ENCODE assay signal across 2 cellular contexts in the genomic region with DNA sequence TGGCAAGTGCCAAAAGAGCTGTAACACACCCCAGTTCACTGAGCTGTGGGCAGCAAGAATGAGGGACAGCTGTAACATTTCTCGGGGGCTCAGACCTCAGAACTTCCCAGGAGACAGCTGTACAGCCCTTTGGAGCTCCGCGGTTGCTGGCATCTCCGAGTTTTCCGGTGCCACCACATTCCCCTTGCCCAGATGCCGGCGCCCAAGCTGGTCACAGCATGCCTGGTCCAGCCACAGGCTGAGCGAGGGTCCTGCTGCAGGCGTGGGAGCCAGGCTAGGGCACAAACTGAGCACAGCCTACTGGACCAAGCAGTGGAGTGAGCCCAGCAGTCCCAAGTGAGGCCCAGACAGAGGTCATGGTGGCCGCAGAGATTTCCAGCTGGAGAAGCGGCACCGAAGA.
TF ChIP-seq lines count a peak whose summit lies in the region.

No MANE protein-coding gene starts in this region.

TF ChIP-seq in GM23338, 12 proteins besides CTCF, POLR2A, EP300 and RAD21 (continues in another document):
- TF ChIP-seq EZH2phosphoT487 (IDR thresholded peaks at IDR 0.05; ENCODE audit: unreplicated experiment) (no peak), POLR2AphosphoS5 (IDR thresholded peaks at IDR 0.05; ENCODE audit: low read depth) (no peak), CREB1 (CRISPR knock-in tag; IDR thresholded peaks at IDR 0.05; ENCODE audit: low read depth) (no peak), STAT1 (IDR thresholded peaks at IDR 0.05; ENCODE audit: unreplicated experiment) (no peak), REST (IDR thresholded peaks at IDR 0.05; ENCODE audit: unreplicated experiment) (no peak), ZNF114 (CRISPR knock-in tag; IDR thresholded peaks at IDR 0.05) (no peak), EZH2 (IDR thresholded peaks at IDR 0.05; ENCODE audit: low read depth, unreplicated experiment) (no peak), ZNF331 (CRISPR knock-in tag; IDR thresholded peaks at IDR 0.05; ENCODE audit: low read depth) (no peak), JUNB (IDR thresholded peaks at IDR 0.05; ENCODE audit: unreplicated experiment) (no peak), NANOG (IDR thresholded peaks at IDR 0.05; ENCODE audit: borderline replicate concordance) (no peak)
- TF ChIP-seq, protein P1, sequence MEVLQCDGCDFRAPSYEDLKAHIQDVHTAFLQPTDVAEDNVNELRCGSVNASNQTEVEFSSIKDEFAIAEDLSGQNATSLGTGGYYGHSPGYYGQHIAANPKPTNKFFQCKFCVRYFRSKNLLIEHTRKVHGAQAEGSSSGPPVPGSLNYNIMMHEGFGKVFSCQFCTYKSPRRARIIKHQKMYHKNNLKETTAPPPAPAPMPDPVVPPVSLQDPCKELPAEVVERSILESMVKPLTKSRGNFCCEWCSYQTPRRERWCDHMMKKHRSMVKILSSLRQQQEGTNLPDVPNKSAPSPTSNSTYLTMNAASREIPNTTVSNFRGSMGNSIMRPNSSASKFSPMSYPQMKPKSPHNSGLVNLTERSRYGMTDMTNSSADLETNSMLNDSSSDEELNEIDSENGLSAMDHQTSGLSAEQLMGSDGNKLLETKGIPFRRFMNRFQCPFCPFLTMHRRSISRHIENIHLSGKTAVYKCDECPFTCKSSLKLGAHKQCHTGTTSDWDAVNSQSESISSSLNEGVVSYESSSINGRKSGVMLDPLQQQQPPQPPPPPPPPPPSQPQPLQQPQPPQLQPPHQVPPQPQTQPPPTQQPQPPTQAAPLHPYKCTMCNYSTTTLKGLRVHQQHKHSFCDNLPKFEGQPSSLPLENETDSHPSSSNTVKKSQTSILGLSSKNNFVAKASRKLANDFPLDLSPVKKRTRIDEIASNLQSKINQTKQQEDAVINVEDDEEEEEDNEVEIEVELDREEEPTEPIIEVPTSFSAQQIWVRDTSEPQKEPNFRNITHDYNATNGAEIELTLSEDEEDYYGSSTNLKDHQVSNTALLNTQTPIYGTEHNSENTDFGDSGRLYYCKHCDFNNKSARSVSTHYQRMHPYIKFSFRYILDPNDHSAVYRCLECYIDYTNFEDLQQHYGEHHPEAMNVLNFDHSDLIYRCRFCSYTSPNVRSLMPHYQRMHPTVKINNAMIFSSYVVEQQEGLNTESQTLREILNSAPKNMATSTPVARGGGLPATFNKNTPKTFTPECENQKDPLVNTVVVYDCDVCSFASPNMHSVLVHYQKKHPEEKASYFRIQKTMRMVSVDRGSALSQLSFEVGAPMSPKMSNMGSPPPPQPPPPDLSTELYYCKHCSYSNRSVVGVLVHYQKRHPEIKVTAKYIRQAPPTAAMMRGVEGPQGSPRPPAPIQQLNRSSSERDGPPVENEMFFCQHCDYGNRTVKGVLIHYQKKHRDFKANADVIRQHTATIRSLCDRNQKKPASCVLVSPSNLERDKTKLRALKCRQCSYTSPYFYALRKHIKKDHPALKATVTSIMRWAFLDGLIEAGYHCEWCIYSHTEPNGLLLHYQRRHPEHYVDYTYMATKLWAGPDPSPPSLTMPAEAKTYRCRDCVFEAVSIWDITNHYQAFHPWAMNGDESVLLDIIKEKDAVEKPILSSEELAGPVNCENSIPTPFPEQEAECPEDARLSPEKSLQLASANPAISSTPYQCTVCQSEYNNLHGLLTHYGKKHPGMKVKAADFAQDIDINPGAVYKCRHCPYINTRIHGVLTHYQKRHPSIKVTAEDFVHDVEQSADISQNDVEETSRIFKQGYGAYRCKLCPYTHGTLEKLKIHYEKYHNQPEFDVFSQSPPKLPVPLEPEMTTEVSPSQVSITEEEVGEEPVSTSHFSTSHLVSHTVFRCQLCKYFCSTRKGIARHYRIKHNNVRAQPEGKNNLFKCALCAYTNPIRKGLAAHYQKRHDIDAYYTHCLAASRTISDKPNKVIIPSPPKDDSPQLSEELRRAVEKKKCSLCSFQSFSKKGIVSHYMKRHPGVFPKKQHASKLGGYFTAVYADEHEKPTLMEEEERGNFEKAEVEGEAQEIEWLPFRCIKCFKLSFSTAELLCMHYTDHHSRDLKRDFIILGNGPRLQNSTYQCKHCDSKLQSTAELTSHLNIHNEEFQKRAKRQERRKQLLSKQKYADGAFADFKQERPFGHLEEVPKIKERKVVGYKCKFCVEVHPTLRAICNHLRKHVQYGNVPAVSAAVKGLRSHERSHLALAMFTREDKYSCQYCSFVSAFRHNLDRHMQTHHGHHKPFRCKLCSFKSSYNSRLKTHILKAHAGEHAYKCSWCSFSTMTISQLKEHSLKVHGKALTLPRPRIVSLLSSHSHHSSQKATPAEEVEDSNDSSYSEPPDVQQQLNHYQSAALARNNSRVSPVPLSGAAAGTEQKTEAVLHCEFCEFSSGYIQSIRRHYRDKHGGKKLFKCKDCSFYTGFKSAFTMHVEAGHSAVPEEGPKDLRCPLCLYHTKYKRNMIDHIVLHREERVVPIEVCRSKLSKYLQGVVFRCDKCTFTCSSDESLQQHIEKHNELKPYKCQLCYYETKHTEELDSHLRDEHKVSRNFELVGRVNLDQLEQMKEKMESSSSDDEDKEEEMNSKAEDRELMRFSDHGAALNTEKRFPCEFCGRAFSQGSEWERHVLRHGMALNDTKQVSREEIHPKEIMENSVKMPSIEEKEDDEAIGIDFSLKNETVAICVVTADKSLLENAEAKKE (CRISPR knock-in tag; IDR thresholded peaks at IDR 0.05) = no peak

TF ChIP-seq in H1, 55 proteins besides CTCF, POLR2A, EP300 and RAD21:
- no peak for TF ChIP-seq KDM4A (IDR thresholded peaks at IDR 0.05; ENCODE audit: low read depth, low read length, severe bottlenecking)
- no peak for TF ChIP-seq CBX5 (IDR thresholded peaks at IDR 0.05; ENCODE audit: low read depth, low read length)
- no peak for TF ChIP-seq SIX5 (IDR thresholded peaks at IDR 0.05; ENCODE audit: low read depth, low read length)
- no peak for TF ChIP-seq RNF2 (IDR thresholded peaks at IDR 0.05; ENCODE audit: borderline replicate concordance, low read depth, low read length, missing control alignments, poor library complexity, severe bottlenecking)
- TF ChIP-seq MAFK (IDR thresholded peaks at IDR 0.05; ENCODE audit: low read depth, low read length) = no peak
- no peak for TF ChIP-seq KDM5A (IDR thresholded peaks at IDR 0.05; ENCODE audit: low read length)
- TF ChIP-seq JUN (IDR thresholded peaks at IDR 0.05; ENCODE audit: low read depth, low read length) = no peak
- TF ChIP-seq JUND (IDR thresholded peaks at IDR 0.05; ENCODE audit: low read length) = no peak
- no peak for TF ChIP-seq EGR1 (IDR thresholded peaks at IDR 0.05; ENCODE audit: borderline replicate concordance, low read depth, low read length)
- TF ChIP-seq NANOG (IDR thresholded peaks at IDR 0.05; ENCODE audit: insufficient read depth, low read depth, low read length, poor library complexity, severe bottlenecking) = no peak
